ENCODE assay signal across 8 cellular contexts in genomic region chr18:64100136-64100922, GRCh38. TPM values are rescaled to one million over a fixed set of nuclear protein-coding genes. Genes with fewer than 3 reads are reported as not detected.
DNase-seq lines count a peak whose midpoint lies in the region; ATAC-seq lines count a peak whose summit lies in the region.

No MANE protein-coding gene starts in this region.

- H3K9me3 Mint-ChIP-seq in stimulated activated memory B cell treated with anti-CD40 and anti-IgM and Interleukin-4, amounts not matched to agents 10 μg/mL and 1 μg/mL and 100 μg/mL, for 72 hours = no peaks in the 10 kb centered on the region

- ATAC-seq in HG02852 (IDR thresholded peaks at IDR 0.05; ENCODE audit: unreplicated experiment) = peak; percentile 53
- ATAC-seq in stimulated activated memory B cell treated with anti-CD40 and anti-IgM and Interleukin-4, amounts not matched to agents 10 μg/mL and 1 μg/mL and 100 μg/mL, for 72 hours = peak; percentile 46

- no peak overlapping the region for H3K27ac Mint-ChIP-seq in stimulated activated memory B cell treated with anti-CD40 and anti-IgM and Interleukin-4, amounts not matched to agents 10 μg/mL and 1 μg/mL and 100 μg/mL, for 72 hours

- H3K4me1 Mint-ChIP-seq in stimulated activated memory B cell treated with anti-CD40 and anti-IgM and Interleukin-4, amounts not matched to agents 10 μg/mL and 1 μg/mL and 100 μg/mL, for 72 hours = peaks cover 7% of the 10 kb centered on the region

- DNase-seq in NCI-H1417 (lab: John Stamatoyannopoulos, UW) (peak; percentile 14 to 60 (median 55)), NCI-H1417 treated with DMSO at 0.1 percent for 48 hours (lab: John Stamatoyannopoulos, UW) (no peak), NCI-H1105 (lab: John Stamatoyannopoulos, UW) (peak; percentile 22), cerebellum (ENCODE audit: low spot score) (no peak), ecto neural progenitor cell (ENCODE audit: low spot score) (no peak)
- DNase-seq in stimulated activated CD4-positive, alpha-beta T cell treated with anti-CD3 and anti-CD28 coated beads, Interleukin-4, amount 100 ng/mL, for 24 hours = no peak

- no peaks in the 10 kb centered on the region for H3K36me3 Mint-ChIP-seq in stimulated activated memory B cell treated with anti-CD40 and anti-IgM and Interleukin-4, amounts not matched to agents 10 μg/mL and 1 μg/mL and 100 μg/mL, for 72 hours

- H3K27me3 Mint-ChIP-seq in stimulated activated memory B cell treated with anti-CD40 and anti-IgM and Interleukin-4, amounts not matched to agents 10 μg/mL and 1 μg/mL and 100 μg/mL, for 72 hours = peaks cover 4% of the 10 kb centered on the region

- H3K4me3 Mint-ChIP-seq in stimulated activated memory B cell treated with anti-CD40 and anti-IgM and Interleukin-4, amounts not matched to agents 10 μg/mL and 1 μg/mL and 100 μg/mL, for 72 hours = no peak overlapping the region

RNA-seq across cellular contexts. Expression of gene LINC00305, which starts 48.6 kb away (rescaled TPM):
- not detected for total RNA-seq in cerebellum

Comparison
In these comparisons a context has a peak if more than half of its experiments do, and no peak if none do; other contexts are left out.
1. DNase-seq: peak in NCI-H1417 (3 of 3) and NCI-H1105 (single experiment); none in NCI-H1417 treated with DMSO at 0.1 percent for 48 hours (single experiment), cerebellum (single experiment), stimulated activated CD4-positive, alpha-beta T cell treated with anti-CD3 and anti-CD28 coated beads, Interleukin-4, amount 100 ng/mL, for 24 hours (single experiment) and ecto neural progenitor cell (single experiment).